Comparison of ENCODE assay signal across 20 cellular contexts in the genomic region with DNA sequence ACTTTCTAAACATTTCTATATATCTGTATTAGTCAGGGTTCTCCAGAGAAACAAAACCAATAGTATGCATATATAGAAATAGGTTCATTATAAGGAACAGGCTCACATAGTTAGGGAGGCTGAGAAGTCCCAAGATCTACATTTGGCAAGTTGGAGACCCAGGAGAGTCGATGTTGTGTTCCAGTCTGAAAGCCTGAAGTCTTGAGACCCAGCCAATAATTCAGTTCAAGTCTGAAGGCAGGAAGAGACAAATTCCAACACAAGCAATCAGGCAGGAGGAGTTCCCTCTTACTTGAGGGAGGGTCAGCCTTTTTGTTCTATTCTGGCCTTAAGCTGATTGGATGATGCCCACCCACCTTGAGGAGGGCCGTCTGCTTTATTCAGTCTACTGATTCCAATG.
DNase-seq lines count a peak whose midpoint lies in the region; ATAC-seq and TF ChIP-seq lines count a peak whose summit lies in the region.
"Had no signal": no experiment of that assay in that cellular context is flagged by ENCODE, and none has a peak within 500 bp of the region (broad histone marks: within the 10 kb centered on the region; RNA-seq: fewer than 3 reads in every experiment).

No MANE protein-coding gene starts in this region.

- in situ Hi-C loops in IMR-90 (cut with MboI; ENCODE audit: low sequenced_read_pairs), result no loop called here
- in situ Hi-C loops in brain microvascular endothelial cell (cut with HindIII; ENCODE audit: low pct_ligation_motif_present, low sequenced_read_pairs), result no loop called here

- H3K4ac ChIP-seq in IMR-90 (ENCODE audit: low read depth, low read length), result peak overlapping the region; percentile 71

- intact Hi-C loops in IMR-90 (cut with micrococcal nuclease), result no loop called here

- H2AK5ac ChIP-seq in IMR-90 (ENCODE audit: low read depth, low read length), result peak overlapping the region; percentile 90

- ATAC-seq in IMR-90 (ENCODE audit: low read depth) (no peak), HG03175 (IDR thresholded peaks at IDR 0.05; ENCODE audit: unreplicated experiment) (no peak), GM21737 (IDR thresholded peaks at IDR 0.05; ENCODE audit: unreplicated experiment) (no peak)

- peak overlapping the region; percentile 62; the same call in 1 of the 2 replicates for H3K18ac ChIP-seq in IMR-90 (ENCODE audit: low read depth, low read length)

- H3K27ac ChIP-seq in IMR-90 (ENCODE audit: insufficient read depth, low read length) (peak overlapping the region; percentile 18; the same call in 1 of the 2 replicates), brain microvascular endothelial cell (peak overlapping the region; percentile 44)
- H3K27ac ChIP-seq: C4-2B, HL-60, SJCRH30 had no signal

- peak overlapping the region; percentile 76 for H4K91ac ChIP-seq in IMR-90 (ENCODE audit: insufficient read depth, low read depth, low read length)

- POLR2A ChIA-PET in IMR-90 (lab: Charles Lee; ENCODE audit: unreplicated experiment), result interaction anchor here (0.6 kb wide), 1 partner anchor 176 kb away, joined by 3 read pairs; a partner anchor contains a TSS

- H3K79me1 ChIP-seq in IMR-90 (ENCODE audit: low read depth in 1 of 2, low read length in 2 of 2), result peaks cover 30 to 51% of the 10 kb centered on the region in 2 experiments

- H3K9me3 ChIP-seq in IMR-90 (ENCODE audit: control insufficient read depth, insufficient read depth, low read length), result peaks cover 2% of the 10 kb centered on the region; the same call in 1 of the 2 replicates

- H3K4me3 ChIP-seq in IMR-90 (ENCODE audit: insufficient read depth, low read depth, low read length), result no peak overlapping the region
- no peak overlapping the region for H3K4me3 ChIP-seq in brain microvascular endothelial cell (ENCODE audit: low read depth, low read length)
- H3K4me3 ChIP-seq: SJCRH30 had no signal

- peak overlapping the region; percentile 52 for H4K5ac ChIP-seq in IMR-90 (ENCODE audit: low read depth, low read length)

- peak overlapping the region; percentile 31 to 75; a peak in 3 of 4 replicates for H4K8ac ChIP-seq in IMR-90 (ENCODE audit: low read depth in 2 of 2, low read length in 2 of 2)

- H4K20me1 ChIP-seq in IMR-90 (ENCODE audit: insufficient read depth, low read length), result no peaks in the 10 kb centered on the region

- peaks cover 24% of the 10 kb centered on the region for H3K9me1 ChIP-seq in IMR-90 (ENCODE audit: insufficient read depth, low read length)

- H2BK15ac ChIP-seq in IMR-90 (ENCODE audit: low read depth, low read length), result peak overlapping the region; percentile 79; the same call in 2 of the 3 replicates

- H3K36me3 ChIP-seq in IMR-90 (ENCODE audit: control insufficient read depth, insufficient read depth, low read length), result no peaks in the 10 kb centered on the region; the same call in 1 of the 2 replicates
- no peaks in the 10 kb centered on the region for H3K36me3 ChIP-seq in brain microvascular endothelial cell (replicated peaks)
- H3K36me3 ChIP-seq: SJCRH30 had no signal

- H3K23ac ChIP-seq in IMR-90 (ENCODE audit: low read depth, low read length), result peak overlapping the region; percentile 61; the same call in 1 of the 2 replicates

- TF ChIP-seq RAD21 in IMR-90 (IDR thresholded peaks at IDR 0.05; ENCODE audit: low read length), result no peak

- CTCF ChIA-PET in IMR-90 (lab: Yijun Ruan, JAX), result no interaction called here

- H3K27me3 ChIP-seq in IMR-90 (ENCODE audit: control insufficient read depth, insufficient read depth, low read length) (no peaks in the 10 kb centered on the region), brain microvascular endothelial cell (replicated peaks) (no peaks in the 10 kb centered on the region)
- H3K27me3 ChIP-seq: SJCRH30 had no signal

- peak overlapping the region; percentile 56 for H2BK5ac ChIP-seq in IMR-90 (ENCODE audit: low read depth, low read length, poor library complexity, severe bottlenecking)

- no peak for TF ChIP-seq POLR2A in IMR-90 (IDR thresholded peaks at IDR 0.05; ENCODE audit: low read depth, low read length)

- no peak overlapping the region for H3K9ac ChIP-seq in IMR-90 (ENCODE audit: low read depth, low read length)

- peak overlapping the region; percentile 89 for H2BK120ac ChIP-seq in IMR-90 (ENCODE audit: low read depth, low read length)

- dilution Hi-C loops in IMR-90 (cut with HindIII; ENCODE audit: low sequenced_read_pairs, unreplicated experiment), result no loop called here

- no peak overlapping the region for H3K4me2 ChIP-seq in IMR-90 (ENCODE audit: low read depth, low read length)

- peak overlapping the region; percentile 84; the same call in 1 of the 2 replicates for H2BK20ac ChIP-seq in IMR-90 (ENCODE audit: low read depth, low read length)

- no peak overlapping the region for H2AFZ ChIP-seq in IMR-90 (replicated peaks; ENCODE audit: low read length, poor library complexity)

- TF ChIP-seq CTCF in IMR-90 (conservative IDR thresholded peaks at IDR 0.05; ENCODE audit: low read depth, low read length) (no peak), brain microvascular endothelial cell (IDR thresholded peaks at IDR 0.05; ENCODE audit: low read depth, low read length, missing control alignments) (no peak)

- H3K14ac ChIP-seq in IMR-90 (replicated peaks; ENCODE audit: low read depth, low read length), result peak overlapping the region; percentile 85

- H3K56ac ChIP-seq in IMR-90 (ENCODE audit: extremely low read depth, insufficient read depth, low read length), result 0 out of 2 replicates have a peak overlapping the region, but pooled peaks have one; percentile 12

- no TSS peak for BruUV-seq in IMR-90 (replicated peaks; lab: Mats Ljungman, UMichigan)

- no CpG with 5 or more reads among the region's 2 CpGs for WGBS in IMR-90 (ENCODE audit: extremely low coverage in 2 of 2, insufficient read length in 1 of 2), 2 experiments

- no peak for DNase-seq in IMR-90
- no peak for DNase-seq in brain microvascular endothelial cell
- peak; percentile 39 for DNase-seq in fibroblast of peridontal ligament (ENCODE audit: extremely low read depth)
- no peak for DNase-seq in C1 segment of cervical spinal cord (lab: John Stamatoyannopoulos, UW)
- no peak for DNase-seq in SK-N-DZ (ENCODE audit: low spot score)
- DNase-seq: Calu3, DMS153, H7, KG1, NCI-H1092 treated with DMSO at 0.1 percent for 48 hours, NCI-H146, NCI-H2029, NCI-H226, NCI-H510A treated with DMSO at 0.1 percent for 48 hours, NCI-H748 treated with DMSO at 0.1 percent for 48 hours, SJCRH30 had no signal

- H3K4me1 ChIP-seq in IMR-90 (ENCODE audit: control insufficient read depth, insufficient read depth, low read length), result peaks cover 35% of the 10 kb centered on the region

- H2AK9ac ChIP-seq in IMR-90 (replicated peaks; ENCODE audit: low read depth, low read length, poor library complexity), result no peak overlapping the region

TF ChIP-seq in IMR-90, 13 proteins besides CTCF, POLR2A, EP300 and RAD21:
- no peak for TF ChIP-seq MAZ (IDR thresholded peaks at IDR 0.05; ENCODE audit: borderline replicate concordance, low read depth, low read length)
- no peak for TF ChIP-seq RFX5 (IDR thresholded peaks at IDR 0.05; ENCODE audit: low read depth, low read length)
- TF ChIP-seq NFE2L2 (IDR thresholded peaks at IDR 0.05; ENCODE audit: low read depth, low read length), result no peak
- TF ChIP-seq RCOR1 (IDR thresholded peaks at IDR 0.05; ENCODE audit: insufficient replicate concordance, low read length), result no peak
- no peak for TF ChIP-seq FOS (IDR thresholded peaks at IDR 0.05; ENCODE audit: low read depth, low read length)
- no peak for TF ChIP-seq MAFK (IDR thresholded peaks at IDR 0.05; ENCODE audit: low read depth, low read length)
- TF ChIP-seq MXI1 (IDR thresholded peaks at IDR 0.05; ENCODE audit: borderline replicate concordance, low read depth, low read length), result no peak
- no peak for TF ChIP-seq CHD1 (IDR thresholded peaks at IDR 0.05; ENCODE audit: low read depth, low read length)
- no peak for TF ChIP-seq CEBPB (IDR thresholded peaks at IDR 0.05; ENCODE audit: low read depth, low read length)
- no peak for TF ChIP-seq SMC3 (IDR thresholded peaks at IDR 0.05; ENCODE audit: low read depth, low read length)
- TF ChIP-seq, protein P1, sequence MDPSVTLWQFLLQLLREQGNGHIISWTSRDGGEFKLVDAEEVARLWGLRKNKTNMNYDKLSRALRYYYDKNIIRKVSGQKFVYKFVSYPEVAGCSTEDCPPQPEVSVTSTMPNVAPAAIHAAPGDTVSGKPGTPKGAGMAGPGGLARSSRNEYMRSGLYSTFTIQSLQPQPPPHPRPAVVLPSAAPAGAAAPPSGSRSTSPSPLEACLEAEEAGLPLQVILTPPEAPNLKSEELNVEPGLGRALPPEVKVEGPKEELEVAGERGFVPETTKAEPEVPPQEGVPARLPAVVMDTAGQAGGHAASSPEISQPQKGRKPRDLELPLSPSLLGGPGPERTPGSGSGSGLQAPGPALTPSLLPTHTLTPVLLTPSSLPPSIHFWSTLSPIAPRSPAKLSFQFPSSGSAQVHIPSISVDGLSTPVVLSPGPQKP (IDR thresholded peaks at IDR 0.05; ENCODE audit: borderline replicate concordance, low read depth, low read length), result no peak
- no peak for TF ChIP-seq BHLHE40 (IDR thresholded peaks at IDR 0.05; ENCODE audit: low read depth, low read length)
- TF ChIP-seq, protein P2, sequence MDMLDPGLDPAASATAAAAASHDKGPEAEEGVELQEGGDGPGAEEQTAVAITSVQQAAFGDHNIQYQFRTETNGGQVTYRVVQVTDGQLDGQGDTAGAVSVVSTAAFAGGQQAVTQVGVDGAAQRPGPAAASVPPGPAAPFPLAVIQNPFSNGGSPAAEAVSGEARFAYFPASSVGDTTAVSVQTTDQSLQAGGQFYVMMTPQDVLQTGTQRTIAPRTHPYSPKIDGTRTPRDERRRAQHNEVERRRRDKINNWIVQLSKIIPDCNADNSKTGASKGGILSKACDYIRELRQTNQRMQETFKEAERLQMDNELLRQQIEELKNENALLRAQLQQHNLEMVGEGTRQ (IDR thresholded peaks at IDR 0.05; ENCODE audit: low read depth, low read length), result no peak
